Comparison of ENCODE assay signal across 1 cellular context in the genomic region with DNA sequence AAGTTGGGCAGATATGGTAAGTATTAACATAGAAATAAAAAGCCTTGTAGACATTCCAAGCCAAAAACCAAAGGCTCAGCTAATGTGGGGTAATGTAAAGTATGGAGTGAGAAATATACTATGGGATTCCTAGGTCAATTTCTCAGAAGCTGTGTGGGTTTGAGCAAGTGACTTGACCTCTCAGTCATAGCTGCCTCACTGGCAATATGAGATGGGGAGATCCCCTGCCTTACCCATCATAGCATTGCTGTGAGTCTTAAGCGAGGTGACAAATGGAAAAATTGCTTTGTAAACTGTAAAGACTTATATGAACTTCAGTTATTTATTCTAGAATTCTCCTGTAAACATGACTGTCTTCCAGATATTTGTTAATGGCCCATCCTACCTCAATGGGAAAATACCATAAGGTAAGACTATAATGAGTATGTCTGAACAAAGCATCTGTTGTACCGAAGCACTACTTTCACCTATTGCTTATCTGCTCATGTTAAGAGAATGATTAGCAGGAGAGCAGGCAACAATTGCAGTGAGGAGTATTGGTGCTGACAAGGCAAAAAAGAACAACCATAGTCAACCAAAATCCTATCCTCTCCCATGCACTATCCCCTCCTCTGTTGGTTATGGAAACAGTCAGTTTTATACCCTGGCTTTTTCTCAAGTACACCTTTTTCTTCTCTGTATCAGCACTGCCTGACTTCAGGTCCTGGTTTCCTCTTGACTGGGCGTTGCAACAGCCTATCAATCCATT.
A peak's percentile ranks its signal among the peaks of the same experiment; 100 is the strongest.
TF ChIP-seq lines count a peak whose summit lies in the region.

No MANE protein-coding gene starts in this region.

TF ChIP-seq in HepG2, 621 proteins besides CTCF, POLR2A, EP300 and RAD21 (continued from another document):
- TF ChIP-seq, protein P1, sequence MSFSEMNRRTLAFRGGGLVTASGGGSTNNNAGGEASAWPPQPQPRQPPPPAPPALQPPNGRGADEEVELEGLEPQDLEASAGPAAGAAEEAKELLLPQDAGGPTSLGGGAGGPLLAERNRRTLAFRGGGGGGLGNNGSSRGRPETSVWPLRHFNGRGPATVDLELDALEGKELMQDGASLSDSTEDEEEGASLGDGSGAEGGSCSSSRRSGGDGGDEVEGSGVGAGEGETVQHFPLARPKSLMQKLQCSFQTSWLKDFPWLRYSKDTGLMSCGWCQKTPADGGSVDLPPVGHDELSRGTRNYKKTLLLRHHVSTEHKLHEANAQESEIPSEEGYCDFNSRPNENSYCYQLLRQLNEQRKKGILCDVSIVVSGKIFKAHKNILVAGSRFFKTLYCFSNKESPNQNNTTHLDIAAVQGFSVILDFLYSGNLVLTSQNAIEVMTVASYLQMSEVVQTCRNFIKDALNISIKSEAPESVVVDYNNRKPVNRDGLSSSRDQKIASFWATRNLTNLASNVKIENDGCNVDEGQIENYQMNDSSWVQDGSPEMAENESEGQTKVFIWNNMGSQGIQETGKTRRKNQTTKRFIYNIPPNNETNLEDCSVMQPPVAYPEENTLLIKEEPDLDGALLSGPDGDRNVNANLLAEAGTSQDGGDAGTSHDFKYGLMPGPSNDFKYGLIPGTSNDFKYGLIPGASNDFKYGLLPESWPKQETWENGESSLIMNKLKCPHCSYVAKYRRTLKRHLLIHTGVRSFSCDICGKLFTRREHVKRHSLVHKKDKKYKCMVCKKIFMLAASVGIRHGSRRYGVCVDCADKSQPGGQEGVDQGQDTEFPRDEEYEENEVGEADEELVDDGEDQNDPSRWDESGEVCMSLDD (CRISPR knock-in tag; IDR thresholded peaks at IDR 0.05; ENCODE audit: borderline replicate concordance): no peak
- TF ChIP-seq, protein P2, sequence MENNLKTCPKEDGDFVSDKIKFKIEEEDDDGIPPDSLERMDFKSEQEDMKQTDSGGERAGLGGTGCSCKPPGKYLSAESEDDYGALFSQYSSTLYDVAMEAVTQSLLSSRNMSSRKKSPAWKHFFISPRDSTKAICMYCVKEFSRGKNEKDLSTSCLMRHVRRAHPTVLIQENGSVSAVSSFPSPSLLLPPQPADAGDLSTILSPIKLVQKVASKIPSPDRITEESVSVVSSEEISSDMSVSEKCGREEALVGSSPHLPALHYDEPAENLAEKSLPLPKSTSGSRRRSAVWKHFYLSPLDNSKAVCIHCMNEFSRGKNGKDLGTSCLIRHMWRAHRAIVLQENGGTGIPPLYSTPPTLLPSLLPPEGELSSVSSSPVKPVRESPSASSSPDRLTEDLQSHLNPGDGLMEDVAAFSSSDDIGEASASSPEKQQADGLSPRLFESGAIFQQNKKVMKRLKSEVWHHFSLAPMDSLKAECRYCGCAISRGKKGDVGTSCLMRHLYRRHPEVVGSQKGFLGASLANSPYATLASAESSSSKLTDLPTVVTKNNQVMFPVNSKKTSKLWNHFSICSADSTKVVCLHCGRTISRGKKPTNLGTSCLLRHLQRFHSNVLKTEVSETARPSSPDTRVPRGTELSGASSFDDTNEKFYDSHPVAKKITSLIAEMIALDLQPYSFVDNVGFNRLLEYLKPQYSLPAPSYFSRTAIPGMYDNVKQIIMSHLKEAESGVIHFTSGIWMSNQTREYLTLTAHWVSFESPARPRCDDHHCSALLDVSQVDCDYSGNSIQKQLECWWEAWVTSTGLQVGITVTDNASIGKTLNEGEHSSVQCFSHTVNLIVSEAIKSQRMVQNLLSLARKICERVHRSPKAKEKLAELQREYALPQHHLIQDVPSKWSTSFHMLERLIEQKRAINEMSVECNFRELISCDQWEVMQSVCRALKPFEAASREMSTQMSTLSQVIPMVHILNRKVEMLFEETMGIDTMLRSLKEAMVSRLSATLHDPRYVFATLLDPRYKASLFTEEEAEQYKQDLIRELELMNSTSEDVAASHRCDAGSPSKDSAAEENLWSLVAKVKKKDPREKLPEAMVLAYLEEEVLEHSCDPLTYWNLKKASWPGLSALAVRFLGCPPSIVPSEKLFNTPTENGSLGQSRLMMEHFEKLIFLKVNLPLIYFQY (CRISPR knock-in tag; IDR thresholded peaks at IDR 0.05; ENCODE audit: borderline replicate concordance): no peak
- TF ChIP-seq MTF2 (CRISPR knock-in tag; IDR thresholded peaks at IDR 0.05; ENCODE audit: borderline replicate concordance): no peak
- peak; percentile 82 to 89 for TF ChIP-seq MAFK (conservative IDR thresholded peaks at IDR 0.05 in 1 of 2, IDR thresholded peaks at IDR 0.05 in 1 of 2; ENCODE audit: low read length in 2 of 2)
- no peak for TF ChIP-seq HNRNPK (IDR thresholded peaks at IDR 0.05; ENCODE audit: low read depth, low read length, poor library complexity, severe bottlenecking)
TF ChIP-seq in HepG2: peak in this region for 2.
